In genomic region chr4:72295966-72296557, GRCh38 we compare ENCODE assay signal across 8 cellular contexts.
A peak's percentile ranks its signal among the peaks of the same experiment; 100 is the strongest.
DNase-seq lines count a peak whose midpoint lies in the region; ATAC-seq and TF ChIP-seq lines count a peak whose summit lies in the region.

No MANE protein-coding gene starts in this region.

- DNase-seq in activated T-cell treated with anti-CD3 and anti-CD28 coated beads, Interleukin-2, amount 50 U/mL, for 72 hours, result no peak
- no peak for DNase-seq in activated T-cell treated with anti-CD3 and anti-CD28 coated beads, Interleukin-2, amount 50 U/mL, for 4 hours
- DNase-seq in NCI-H69 (lab: John Stamatoyannopoulos, UW), result peak; percentile 23
- DNase-seq in colonic mucosa, result no peak
- no peak for DNase-seq in lower lobe of right lung
- no peak for DNase-seq in NCI-H2227 treated with DMSO at 0.1 percent for 48 hours (lab: John Stamatoyannopoulos, UW)

- H3K4me1 Mint-ChIP-seq in activated T-cell treated with anti-CD3 and anti-CD28 coated beads, Interleukin-2, amount 50 U/mL, for 72 hours (ENCODE audit: low read depth), result no peaks in the 10 kb centered on the region
- peaks cover 2% of the 10 kb centered on the region for H3K4me1 Mint-ChIP-seq in activated T-cell treated with anti-CD3 and anti-CD28 coated beads, Interleukin-2, amount 50 U/mL, for 4 hours (ENCODE audit: low read depth)

- no peaks in the 10 kb centered on the region for H3K9me3 Mint-ChIP-seq in activated T-cell treated with anti-CD3 and anti-CD28 coated beads, Interleukin-2, amount 50 U/mL, for 72 hours
- H3K9me3 Mint-ChIP-seq in activated T-cell treated with anti-CD3 and anti-CD28 coated beads, Interleukin-2, amount 50 U/mL, for 4 hours, result no peaks in the 10 kb centered on the region

- H3K4me1 ChIP-seq in colonic mucosa, result no peaks in the 10 kb centered on the region
- H3K4me1 ChIP-seq in lower lobe of right lung, result no peaks in the 10 kb centered on the region

- H3K9me3 ChIP-seq in colonic mucosa, result no peaks in the 10 kb centered on the region
- no peaks in the 10 kb centered on the region for H3K9me3 ChIP-seq in lower lobe of right lung

- peaks cover 26% of the 10 kb centered on the region for H3K27me3 Mint-ChIP-seq in activated T-cell treated with anti-CD3 and anti-CD28 coated beads, Interleukin-2, amount 50 U/mL, for 72 hours (ENCODE audit: low read depth)
- H3K27me3 Mint-ChIP-seq in activated T-cell treated with anti-CD3 and anti-CD28 coated beads, Interleukin-2, amount 50 U/mL, for 4 hours (ENCODE audit: low read depth), result peaks cover 9% of the 10 kb centered on the region

- no peaks in the 10 kb centered on the region for H3K36me3 ChIP-seq in colonic mucosa
- H3K36me3 ChIP-seq in lower lobe of right lung, result no peaks in the 10 kb centered on the region

- H3K4me3 Mint-ChIP-seq in activated T-cell treated with anti-CD3 and anti-CD28 coated beads, Interleukin-2, amount 50 U/mL, for 72 hours, result no peak overlapping the region
- H3K4me3 Mint-ChIP-seq in activated T-cell treated with anti-CD3 and anti-CD28 coated beads, Interleukin-2, amount 50 U/mL, for 4 hours, result no peak overlapping the region

- TF ChIP-seq CTCF in colonic mucosa (IDR thresholded peaks at IDR 0.05) (peak; percentile 31), lower lobe of right lung (IDR thresholded peaks at IDR 0.05) (peak; percentile 51)

- no peak overlapping the region for H3K4me3 ChIP-seq in colonic mucosa
- H3K4me3 ChIP-seq in lower lobe of right lung, result no peak overlapping the region

- H3K27me3 ChIP-seq in colonic mucosa (no peaks in the 10 kb centered on the region), lower lobe of right lung (ENCODE audit: low read depth) (no peaks in the 10 kb centered on the region)

- H3K27ac ChIP-seq in colonic mucosa, result no peak overlapping the region
- H3K27ac ChIP-seq in lower lobe of right lung, result no peak overlapping the region

- no peak overlapping the region for H3K27ac Mint-ChIP-seq in activated T-cell treated with anti-CD3 and anti-CD28 coated beads, Interleukin-2, amount 50 U/mL, for 72 hours

- H3K9ac ChIP-seq in colonic mucosa (ENCODE audit: low read depth in 2 of 2, low read length in 2 of 2), result no peak overlapping the region

- ATAC-seq in activated T-cell treated with anti-CD3 and anti-CD28 coated beads, Interleukin-2, amount 50 U/mL, for 72 hours (replicated peaks in 1 of 2), result peak; percentile 44 to 60
- no peak for ATAC-seq in activated T-cell treated with anti-CD3 and anti-CD28 coated beads, Interleukin-2, amount 50 U/mL, for 4 hours
- ATAC-seq in HG02759 (IDR thresholded peaks at IDR 0.05; ENCODE audit: unreplicated experiment), result peak; percentile 62
- ATAC-seq in lower lobe of right lung, result peak; percentile 57 to 83
- no peak for ATAC-seq in HG02938 (IDR thresholded peaks at IDR 0.05; ENCODE audit: unreplicated experiment)

- intact Hi-C loops in colonic mucosa (cut with DNase I) (loop anchor here (10.0 kb wide), 1 partner anchor 729 kb away; no protein-coding TSS in a partner anchor), lower lobe of right lung (cut with DNase I) (no loop called here)

- H3K36me3 Mint-ChIP-seq in activated T-cell treated with anti-CD3 and anti-CD28 coated beads, Interleukin-2, amount 50 U/mL, for 72 hours (ENCODE audit: insufficient read depth in 2 of 2), result no peaks in the 10 kb centered on the region
- no peaks in the 10 kb centered on the region for H3K36me3 Mint-ChIP-seq in activated T-cell treated with anti-CD3 and anti-CD28 coated beads, Interleukin-2, amount 50 U/mL, for 4 hours (ENCODE audit: insufficient read depth)

Comparison
In these comparisons a context has a peak if more than half of its experiments do, and no peak if none do; other contexts are left out.
1. ATAC-seq: peak in activated T-cell treated with anti-CD3 and anti-CD28 coated beads, Interleukin-2, amount 50 U/mL, for 72 hours (2 of 2), HG02759 (single experiment) and lower lobe of right lung (2 of 2); none in activated T-cell treated with anti-CD3 and anti-CD28 coated beads, Interleukin-2, amount 50 U/mL, for 4 hours (0 of 2) and HG02938 (single experiment).